Comparison of ENCODE assay signal across 8 cellular contexts in the genomic region with DNA sequence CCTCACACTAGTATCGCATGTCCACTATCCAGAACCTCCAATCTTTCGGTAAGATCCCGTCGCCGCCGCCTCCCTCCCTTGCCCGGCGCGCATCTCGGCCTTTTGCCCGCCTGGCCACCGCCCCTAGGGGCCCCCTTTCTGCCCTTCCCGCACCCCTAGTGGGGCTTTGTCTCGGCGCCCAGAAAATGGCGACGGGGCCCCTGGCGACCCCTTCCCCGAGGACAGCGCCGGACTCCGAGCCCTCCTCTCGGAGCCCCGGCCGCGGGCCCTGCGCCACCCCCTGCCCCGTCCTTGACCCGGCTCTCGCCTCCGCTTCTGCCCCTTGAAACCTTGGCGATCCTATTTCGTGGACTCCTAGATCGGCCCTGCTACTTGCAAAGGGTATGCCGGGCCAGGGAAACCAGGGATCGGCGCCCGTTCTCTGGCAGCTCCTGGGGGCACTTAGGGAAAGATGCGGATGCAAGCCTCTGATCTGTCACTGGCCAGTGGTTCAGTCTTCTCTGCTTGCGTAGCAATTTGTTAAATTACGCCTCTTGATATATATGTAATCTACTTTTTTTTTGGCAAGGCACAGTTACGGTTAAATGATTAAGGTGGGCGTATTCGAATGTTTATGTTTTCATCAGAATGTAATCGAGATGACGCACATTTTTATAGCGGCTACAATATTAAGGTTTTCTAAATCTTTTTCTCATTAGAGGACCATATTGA. TPM values are rescaled to one million over a fixed set of nuclear protein-coding genes. Genes with fewer than 3 reads are reported as not detected.
DNase-seq lines count a peak whose midpoint lies in the region; ATAC-seq, FAIRE-seq and TF ChIP-seq lines count a peak whose summit lies in the region.

No MANE protein-coding gene starts in this region.

- no peaks in the 10 kb centered on the region for H3K9me3 ChIP-seq in DOHH2 (ENCODE audit: control insufficient read depth, insufficient read depth, low read length)
- no peaks in the 10 kb centered on the region for H3K9me3 ChIP-seq in H1 (ENCODE audit: insufficient read depth in 2 of 2, low read depth in 1 of 2, low read length in 1 of 2)
- H3K9me3 ChIP-seq in subcutaneous abdominal adipose tissue (ENCODE audit: control insufficient read depth in 5 of 5, low read length in 5 of 5), result no peaks in the 10 kb centered on the region

- H2BK12ac ChIP-seq in H1 (ENCODE audit: low read depth, low read length), result no peak overlapping the region

- no peak overlapping the region for H2AK5ac ChIP-seq in H1 (ENCODE audit: low read depth, low read length)

- no peaks in the 10 kb centered on the region for H3K79me1 ChIP-seq in H1 (ENCODE audit: low read depth, low read length)

- TF ChIP-seq EP300 in H1 (IDR thresholded peaks at IDR 0.05; ENCODE audit: borderline replicate concordance in 1 of 2, low read depth in 2 of 2, low read length in 2 of 2), result no peak

- H3K4me3 ChIP-seq in DOHH2 (ENCODE audit: low read length), result peak overlapping the region; percentile 89
- peak overlapping the region; percentile 93 to 98 (median 96) for H3K4me3 ChIP-seq in H1 (ENCODE audit: extremely low read depth in 1 of 4, insufficient read depth in 2 of 4, low read depth in 3 of 4, low read length in 4 of 4)
- peak overlapping the region; percentile 87 to 93 (median 90) for H3K4me3 ChIP-seq in subcutaneous abdominal adipose tissue (ENCODE audit: low read depth in 1 of 5, low read length in 5 of 5)

- H3K27me3 Mint-ChIP-seq in activated B cell treated with CpG ODN at 0.5 μM for 24 hours (no peaks in the 10 kb centered on the region), memory B cell (no peaks in the 10 kb centered on the region)

- no peak overlapping the region for H2BK15ac ChIP-seq in H1 (ENCODE audit: low read length)

- no peak overlapping the region for H2BK120ac ChIP-seq in H1 (replicated peaks; ENCODE audit: low read depth, low read length)

- no peak; a peak in 1 of 3 replicates for TF ChIP-seq POLR2A in H1 (IDR thresholded peaks at IDR 0.05; ENCODE audit: control extremely low read depth in 1 of 2, low read depth in 2 of 2, low read length in 2 of 2)

- H3K23me2 ChIP-seq in H1 (ENCODE audit: low read depth, low read length), result no peaks in the 10 kb centered on the region

- ATAC-seq in GM21360 (IDR thresholded peaks at IDR 0.05; ENCODE audit: unreplicated experiment) (peak; percentile 28), HG03575 (IDR thresholded peaks at IDR 0.05; ENCODE audit: extremely low read depth, insufficient number of reproducible peaks, low FRiP score, unreplicated experiment) (peak; percentile 1), activated B cell treated with CpG ODN at 0.5 μM for 24 hours (ENCODE audit: low read depth) (peak; percentile 21), memory B cell (ENCODE audit: low read depth) (peak; percentile 23)

- POLR2A ChIA-PET in activated B cell treated with CpG ODN at 0.5 μM for 24 hours (lab: Charles Lee), result interaction anchor here (0.5 to 2.8 kb wide), 10 partner anchors 14 to 1652 kb away, joined by 4 to 12 read pairs (median 4); a partner anchor contains a TSS
- POLR2A ChIA-PET in H1 (lab: Charles Lee; ENCODE audit: partially characterized antibody), result interaction anchor here (0.7 to 2.2 kb wide), 27 partner anchors 10 to 897 kb away, joined by 3 to 9 read pairs (median 4); a partner anchor contains a TSS

- H3K18ac ChIP-seq in H1 (ENCODE audit: extremely low read depth, low read length), result peak overlapping the region; percentile 73; the same call in 1 of the 2 replicates

- H3K4me1 ChIP-seq in DOHH2 (ENCODE audit: control insufficient read depth, low read length), result peaks cover 24% of the 10 kb centered on the region
- H3K4me1 ChIP-seq in H1 (replicated peaks in 1 of 4; ENCODE audit: control insufficient read depth in 3 of 4, insufficient read depth in 4 of 4, low read length in 3 of 4), result peaks cover 3 to 5% (median 4%) of the 10 kb centered on the region in 4 experiments; a peak in 4 of 7 replicates
- peaks cover 0 to 33% (median 28%) of the 10 kb centered on the region in 5 donors for H3K4me1 ChIP-seq in subcutaneous abdominal adipose tissue (ENCODE audit: control insufficient read depth in 5 of 5, insufficient read depth in 5 of 5, low read length in 5 of 5)

- H3K79me2 ChIP-seq in DOHH2 (ENCODE audit: control insufficient read depth, low read length) (peaks cover 30% of the 10 kb centered on the region), H1 (ENCODE audit: control insufficient read depth in 1 of 2, insufficient read depth in 2 of 2, low read length in 2 of 2) (peaks cover 0 to 17% of the 10 kb centered on the region in 2 experiments; a peak in 3 of 4 replicates)

- 2% methylated on average over 42 of the region's 47 CpGs; no CpG with 5 or more reads in 1 of the 2 experiments for WGBS in H1 (ENCODE audit: extremely low coverage in 1 of 2, insufficient coverage in 1 of 2, insufficient read length in 1 of 2, insufficient replicate concordance in 2 of 2, low coverage in 1 of 2, low lambda C conversion rate in 2 of 2, missing lambda C conversion rate in 1 of 2), 2 experiments

- CTCF ChIA-PET in activated B cell treated with CpG ODN at 0.5 μM for 24 hours (lab: Charles Lee), result interaction anchor here (4.1 kb wide), 1 partner anchor 118 kb away, joined by 16 read pairs; no protein-coding TSS in a partner anchor
- CTCF ChIA-PET in H1 (lab: Charles Lee; ENCODE audit: partially characterized antibody), result interaction anchor here (0.6 to 16.5 kb wide), 10 partner anchors 9 to 1108 kb away, joined by 3 to 290 read pairs (median 4); no protein-coding TSS in a partner anchor

- H3K36me3 ChIP-seq in DOHH2 (ENCODE audit: control insufficient read depth, low read length) (peaks cover 49% of the 10 kb centered on the region), H1 (ENCODE audit: control insufficient read depth in 2 of 4, insufficient read depth in 4 of 4, low read length in 3 of 4) (peaks cover 4 to 40% (median 16%) of the 10 kb centered on the region in 4 experiments; a peak in 5 of 8 replicates), subcutaneous abdominal adipose tissue (ENCODE audit: control insufficient read depth in 5 of 5, insufficient read depth in 5 of 5, low read length in 5 of 5) (peaks cover 12 to 31% (median 23%) of the 10 kb centered on the region in 5 donors)

- H3K27ac ChIP-seq in DOHH2 (ENCODE audit: low read depth, low read length) (peak overlapping the region; percentile 58), H1 (ENCODE audit: low read depth, low read length) (peak overlapping the region; percentile 94), subcutaneous abdominal adipose tissue (ENCODE audit: low read depth, low read length) (peak overlapping the region; percentile 93)

- H3K9ac ChIP-seq in H1 (replicated peaks in 1 of 4; ENCODE audit: extremely low read depth in 1 of 4, low read depth in 3 of 4, low read length in 3 of 4) (peak overlapping the region; percentile 94 to 96 (median 94)), subcutaneous abdominal adipose tissue (ENCODE audit: low read length in 5 of 5) (peak overlapping the region; percentile 82 to 97 (median 86))

- H3K9me3 Mint-ChIP-seq in activated B cell treated with CpG ODN at 0.5 μM for 24 hours (no peaks in the 10 kb centered on the region), memory B cell (no peaks in the 10 kb centered on the region)

- TF ChIP-seq RAD21 in H1 (IDR thresholded peaks at IDR 0.05 in 1 of 2, conservative IDR thresholded peaks at IDR 0.05 in 1 of 2; ENCODE audit: low read depth in 2 of 2, low read length in 2 of 2), result no peak

- H4K5ac ChIP-seq in H1 (ENCODE audit: insufficient read length, low read depth, low read length), result peak overlapping the region; percentile 62

- H3K23ac ChIP-seq in H1 (ENCODE audit: insufficient read length), result no peak overlapping the region

- intact Hi-C loops in activated B cell treated with CpG ODN at 0.5 μM for 24 hours (cut with micrococcal nuclease), result loop anchor here (1.0 to 5.0 kb wide), 13 partner anchors 117 to 1813 kb away; a partner anchor contains a TSS

- H3K9me2 ChIP-seq in DOHH2 (replicated peaks; ENCODE audit: control insufficient read depth, low read length), result no peaks in the 10 kb centered on the region

- H2AFZ ChIP-seq in H1 (ENCODE audit: low read length), result no peak overlapping the region

- FAIRE-seq in H1 (lab: Jason Lieb, UNC), result no peak

- H3F3A ChIP-seq in DOHH2 (ENCODE audit: control insufficient read depth, insufficient read depth), result 0 out of 2 replicates have a peak, but pooled peaks cover 6% of the 10 kb centered on the region

- H3K4me1 Mint-ChIP-seq in activated B cell treated with CpG ODN at 0.5 μM for 24 hours, result peaks cover 35% of the 10 kb centered on the region
- peaks cover 4% of the 10 kb centered on the region for H3K4me1 Mint-ChIP-seq in memory B cell

- peak; percentile 62 for DNase-seq in activated B cell treated with CpG ODN at 0.5 μM for 24 hours
- peak in 1 of 2 experiments; percentile 76 for DNase-seq in H1 (ENCODE audit: low read depth in 1 of 2, low spot score in 2 of 2)
- peak in 1 of 2 donors; percentile 39 for DNase-seq in memory B cell (ENCODE audit: low spot score in 2 of 2)
- no peak for DNase-seq in NCI-H774 (lab: John Stamatoyannopoulos, UW)

- H4K8ac ChIP-seq in H1 (ENCODE audit: extremely low read depth, insufficient read depth, low read length), result peak overlapping the region; percentile 98; the same call in 1 of the 2 replicates

- H3K14ac ChIP-seq in H1 (ENCODE audit: insufficient read length), result no peak overlapping the region

- peak overlapping the region; percentile 51 for H3K56ac ChIP-seq in H1 (replicated peaks; ENCODE audit: insufficient read length, low read depth, low read length)

- H3K4me3 Mint-ChIP-seq in activated B cell treated with CpG ODN at 0.5 μM for 24 hours, result peak overlapping the region; percentile 99
- H3K4me3 Mint-ChIP-seq in memory B cell, result peak overlapping the region; percentile 100

- TF ChIP-seq CTCF in DOHH2 (IDR thresholded peaks at IDR 0.05; ENCODE audit: low read depth, low read length, poor library complexity, severe bottlenecking) (no peak), activated B cell treated with CpG ODN at 0.5 μM for 24 hours (IDR thresholded peaks at IDR 0.05) (no peak), H1 (IDR thresholded peaks at IDR 0.05; ENCODE audit: control extremely low read depth in 1 of 3, insufficient read depth in 1 of 3, low read depth in 1 of 3, low read length in 3 of 3) (no peak)

- H3K4me2 ChIP-seq in DOHH2 (ENCODE audit: low read length) (peak overlapping the region; percentile 62), H1 (ENCODE audit: insufficient read depth in 1 of 2, low read depth in 2 of 2, low read length in 2 of 2) (peak overlapping the region; percentile 64 to 78)

- H4K20me1 ChIP-seq in DOHH2 (ENCODE audit: control insufficient read depth, insufficient read depth, low read depth, low read length) (no peaks in the 10 kb centered on the region), H1 (replicated peaks in 1 of 2; ENCODE audit: control insufficient read depth in 1 of 2, insufficient read depth in 2 of 2, low read length in 2 of 2) (no peaks in the 10 kb centered on the region)

- H2BK20ac ChIP-seq in H1 (ENCODE audit: low read length), result no peak overlapping the region

- peak overlapping the region; percentile 72 for H2BK5ac ChIP-seq in H1 (ENCODE audit: low read depth, low read length)

- H3K27me3 ChIP-seq in DOHH2 (ENCODE audit: control insufficient read depth, low read length) (no peaks in the 10 kb centered on the region), H1 (replicated peaks in 1 of 4; ENCODE audit: control insufficient read depth in 3 of 4, extremely low read depth in 1 of 4, insufficient read depth in 3 of 4, low read length in 3 of 4) (no peaks in the 10 kb centered on the region), subcutaneous abdominal adipose tissue (ENCODE audit: control insufficient read depth in 5 of 5, insufficient read depth in 4 of 5, low read length in 5 of 5) (no peaks in the 10 kb centered on the region)

- H3K27ac Mint-ChIP-seq in activated B cell treated with CpG ODN at 0.5 μM for 24 hours (peak overlapping the region; percentile 99), memory B cell (peak overlapping the region; percentile 99)

- H3K4ac ChIP-seq in H1 (replicated peaks; ENCODE audit: insufficient read length, low read depth, low read length), result no peak overlapping the region

- H3K36me3 Mint-ChIP-seq in activated B cell treated with CpG ODN at 0.5 μM for 24 hours (ENCODE audit: low read depth) (peaks cover 51% of the 10 kb centered on the region), memory B cell (peaks cover 3% of the 10 kb centered on the region)

- H4K91ac ChIP-seq in H1 (replicated peaks; ENCODE audit: insufficient read length, low read length), result no peak overlapping the region

RNA-seq across cellular contexts. Expression of a gene that starts 0.6 kb away (rescaled TPM):
- total RNA-seq in activated B cell treated with CpG ODN at 0.5 μM for 24 hours, result 62.0 and 65.5 TPM in 2 replicates
- 111 and 115 TPM in 2 replicates for total RNA-seq in H1 (2021; fragmentation: NEBNext Ultra II Directional; extraction: Animal tissue kit (Norgen Biotek cat#: 25700))
- polyA plus RNA-seq in H1 (2011; rRNA removed), result 42.4 and 42.5 TPM in 2 replicates
- 34.9 TPM for polyA plus RNA-seq in H1 (2011; cell fraction: cytosol; rRNA removed)
- polyA plus RNA-seq in H1 (2011; cell fraction: nucleus; rRNA removed), result 32.6 TPM
- polyA plus RNA-seq in H1 (2012, experiment 1 of 2), result 89.6 to 114 TPM (median 91.8 TPM) in 4 replicates
- 124 TPM for polyA plus RNA-seq in H1 (2012, experiment 2 of 2)
- 114 TPM for polyA plus RNA-seq in H1 (2013, experiment 1 of 2)
- 109 TPM for polyA plus RNA-seq in H1 (2013, experiment 2 of 2)
- 6.8 and 7.0 TPM in 2 replicates for polyA minus RNA-seq in H1 (2011; rRNA and poly(A)+ RNA removed)
- 25.8 TPM for polyA minus RNA-seq in H1 (2011; cell fraction: cytosol; rRNA and poly(A)+ RNA removed)
- 28.0 TPM for polyA minus RNA-seq in H1 (2011; cell fraction: nucleus; rRNA and poly(A)+ RNA removed)
